Comparison of ENCODE assay signal across 10 cellular contexts in genomic region chr5:156914371-156914737, GRCh38. TPM values are rescaled to one million over a fixed set of nuclear protein-coding genes. Genes with fewer than 3 reads are reported as not detected.
DNase-seq lines count a peak whose midpoint lies in the region; ATAC-seq and TF ChIP-seq lines count a peak whose summit lies in the region.
"Had no signal": no experiment of that assay in that cellular context is flagged by ENCODE, and none has a peak within 500 bp of the region (broad histone marks: within the 10 kb centered on the region; RNA-seq: fewer than 3 reads in every experiment).

No MANE protein-coding gene starts in this region.

- peaks cover 9% of the 10 kb centered on the region for H3K9me3 Mint-ChIP-seq in activated naive CD4-positive, alpha-beta T cell treated with anti-CD3 and anti-CD28 coated beads for 36 hours
- H3K9me3 Mint-ChIP-seq in stimulated activated effector memory CD8-positive, alpha-beta T cell treated with anti-CD3 and anti-CD28 coated beads, Interleukin-12 subunit alpha, Interleukin-12 subunit beta, amount 100 ng/mL, for 72 hours: no peaks in the 10 kb centered on the region

- H3K27ac Mint-ChIP-seq in activated naive CD4-positive, alpha-beta T cell treated with anti-CD3 and anti-CD28 coated beads for 36 hours: peak overlapping the region; percentile 87
- H3K27ac Mint-ChIP-seq in stimulated activated effector memory CD8-positive, alpha-beta T cell treated with anti-CD3 and anti-CD28 coated beads, Interleukin-12 subunit alpha, Interleukin-12 subunit beta, amount 100 ng/mL, for 72 hours: peak overlapping the region; percentile 94

- POLR2A ChIA-PET in OCI-LY7 (lab: Charles Lee): interaction anchor here (0.7 to 11.8 kb wide), 22 partner anchors 8 to 357 kb away, joined by 3 to 271 read pairs (median 5); partner anchors contain the start of gene MED7

- ATAC-seq in HG02798 (IDR thresholded peaks at IDR 0.05; ENCODE audit: poor library complexity, unreplicated experiment): peak; percentile 9
- no peak for ATAC-seq in stimulated activated effector memory CD8-positive, alpha-beta T cell treated with anti-CD3 and anti-CD28 coated beads, Interleukin-12 subunit alpha, Interleukin-12 subunit beta, amount 100 ng/mL, for 72 hours

- peak overlapping the region; percentile 51 for H3K4me3 ChIP-seq in OCI-LY7 (ENCODE audit: low read depth, low read length, poor library complexity, severe bottlenecking)
- H3K4me3 ChIP-seq: MG63, SJCRH30 had no signal

- no peak overlapping the region for H3K4me3 Mint-ChIP-seq in activated naive CD4-positive, alpha-beta T cell treated with anti-CD3 and anti-CD28 coated beads for 36 hours
- peak overlapping the region; percentile 61 for H3K4me3 Mint-ChIP-seq in stimulated activated effector memory CD8-positive, alpha-beta T cell treated with anti-CD3 and anti-CD28 coated beads, Interleukin-12 subunit alpha, Interleukin-12 subunit beta, amount 100 ng/mL, for 72 hours

- no peaks in the 10 kb centered on the region for H3K79me2 ChIP-seq in OCI-LY7 (ENCODE audit: insufficient read depth, low read depth, low read length)

- H3K36me3 ChIP-seq in OCI-LY7 (ENCODE audit: insufficient read depth, low read length): peaks cover 8% of the 10 kb centered on the region; the same call in 1 of the 2 replicates
- H3K36me3 ChIP-seq: MG63, SJCRH30 had no signal

- no peaks in the 10 kb centered on the region; the same call in 1 of the 2 replicates for H3K9me3 ChIP-seq in OCI-LY7 (ENCODE audit: low read length)
- H3K9me3 ChIP-seq: MG63, SJCRH30 had no signal

- H3K4me1 Mint-ChIP-seq in activated naive CD4-positive, alpha-beta T cell treated with anti-CD3 and anti-CD28 coated beads for 36 hours (ENCODE audit: low read depth): peaks cover 68% of the 10 kb centered on the region
- peaks cover 42% of the 10 kb centered on the region for H3K4me1 Mint-ChIP-seq in stimulated activated effector memory CD8-positive, alpha-beta T cell treated with anti-CD3 and anti-CD28 coated beads, Interleukin-12 subunit alpha, Interleukin-12 subunit beta, amount 100 ng/mL, for 72 hours

- H3K9me2 ChIP-seq in OCI-LY7 (ENCODE audit: insufficient read depth, low read length): no peaks in the 10 kb centered on the region

- H4K20me1 ChIP-seq in OCI-LY7 (ENCODE audit: insufficient read depth, low read length): no peaks in the 10 kb centered on the region

- no peaks in the 10 kb centered on the region for H3K27me3 Mint-ChIP-seq in activated naive CD4-positive, alpha-beta T cell treated with anti-CD3 and anti-CD28 coated beads for 36 hours (ENCODE audit: low read depth)

- TSS peak; percentile 83 for BruUV-seq in OCI-LY7 (replicated peaks; lab: Mats Ljungman, UMichigan)

- CTCF ChIA-PET in activated naive CD4-positive, alpha-beta T cell treated with anti-CD3 and anti-CD28 coated beads for 36 hours (lab: Charles Lee): interaction anchor here (1.1 to 2.2 kb wide), 5 partner anchors 10 to 239 kb away, joined by 3 to 8 read pairs (median 3); no protein-coding TSS in a partner anchor
- CTCF ChIA-PET in OCI-LY7 (lab: Charles Lee; ENCODE audit: unreplicated experiment): interaction anchor here (0.7 to 1.7 kb wide), 10 partner anchors 9 to 36 kb away, joined by 3 to 9 read pairs (median 3); no protein-coding TSS in a partner anchor

- peaks cover 27% of the 10 kb centered on the region for H3K36me3 Mint-ChIP-seq in activated naive CD4-positive, alpha-beta T cell treated with anti-CD3 and anti-CD28 coated beads for 36 hours (ENCODE audit: low read depth)
- no peaks in the 10 kb centered on the region for H3K36me3 Mint-ChIP-seq in stimulated activated effector memory CD8-positive, alpha-beta T cell treated with anti-CD3 and anti-CD28 coated beads, Interleukin-12 subunit alpha, Interleukin-12 subunit beta, amount 100 ng/mL, for 72 hours

- no peak for TF ChIP-seq CTCF in OCI-LY7 (conservative IDR thresholded peaks at IDR 0.05; ENCODE audit: low read length)

- peak overlapping the region; percentile 76 for H3K4me2 ChIP-seq in OCI-LY7 (ENCODE audit: low read length)

- intact Hi-C loops in activated naive CD4-positive, alpha-beta T cell treated with anti-CD3 and anti-CD28 coated beads for 36 hours (cut with micrococcal nuclease): loop anchor here (10.0 kb wide), 1 partner anchor 940 kb away; the partner anchor contains the start of gene CLINT1
- intact Hi-C loops in OCI-LY7 (cut with micrococcal nuclease; ENCODE audit: unreplicated experiment): loop anchor here (1.0 to 2.0 kb wide), 2 partner anchors 18 to 32 kb away; no protein-coding TSS in a partner anchor

- no peak for DNase-seq in activated naive CD4-positive, alpha-beta T cell treated with anti-CD3 and anti-CD28 coated beads for 36 hours
- no peak for DNase-seq in activated naive CD4-positive, alpha-beta T cell treated with Interleukin-2 at 50 U/mL for 16 hours
- DNase-seq in OCI-LY7 (ENCODE audit: low spot score) (no peak), mesenteric fat pad (ENCODE audit: low spot score) (no peak), A172 (ENCODE audit: low spot score) (no peak), SHP77 (lab: John Stamatoyannopoulos, UW) (no peak)
- no peak for DNase-seq in stimulated activated effector memory CD8-positive, alpha-beta T cell treated with anti-CD3 and anti-CD28 coated beads, Interleukin-12 subunit alpha, Interleukin-12 subunit beta, amount 100 ng/mL, for 72 hours (ENCODE audit: low spot score in 2 of 2)
- DNase-seq: MG63 had no signal

- peaks cover 99% of the 10 kb centered on the region for H3K4me1 ChIP-seq in OCI-LY7 (ENCODE audit: insufficient read depth, low read length, poor library complexity, severe bottlenecking)
- H3K4me1 ChIP-seq: SJCRH30 had no signal

- peak overlapping the region; percentile 45; the same call in 1 of the 2 replicates for H2AFZ ChIP-seq in OCI-LY7 (ENCODE audit: low read length)

- H3K27ac ChIP-seq in OCI-LY7 (ENCODE audit: low read depth, low read length, poor library complexity, severe bottlenecking): peak overlapping the region; percentile 95
- H3K27ac ChIP-seq: SJCRH30 had no signal

RNA-seq across cellular contexts. Expression of gene TIMD4, which starts 48.7 kb away (rescaled TPM):
- total RNA-seq in activated naive CD4-positive, alpha-beta T cell treated with anti-CD3 and anti-CD28 coated beads for 36 hours: 1 to 10 TPM; 3.4 to 5.2 TPM
- 0.82 and 1.1 TPM in 2 replicates for total RNA-seq in OCI-LY7 (2014; rRNA removed; shearing (Covaris generic))
- total RNA-seq in OCI-LY7 (2022) (0.50 and 1.3 TPM in 2 replicates), mesenteric fat pad (not detected)
- not detected in 2 replicates for total RNA-seq in A172 (2014; rRNA removed; shearing (Covaris generic))
- total RNA-seq: SJCRH30 had no signal
